6 cellular contexts compared by ENCODE assay signal in genomic region chr3:48966876-48967361, GRCh38. TPM values are rescaled to one million over a fixed set of nuclear protein-coding genes. Genes with fewer than 3 reads are reported as not detected.
A peak's percentile ranks its signal among the peaks of the same experiment; 100 is the strongest.
DNase-seq lines count a peak whose midpoint lies in the region; ATAC-seq and TF ChIP-seq lines count a peak whose summit lies in the region.

No MANE protein-coding gene starts in this region.

- in situ Hi-C loops in transverse colon (cut with MboI; ENCODE audit: low pct_ligation_motif_present in 1 of 4, low pct_unique_long_range_greater_than_20kb in 1 of 4, low sequenced_read_pairs in 3 of 4) (no loop called here), GM13976 (cut with MboI; ENCODE audit: low sequenced_read_pairs, unreplicated experiment) (no loop called here)

- ATAC-seq in left ventricle myocardium superior (peak; percentile 20), HG03196 (IDR thresholded peaks at IDR 0.05; ENCODE audit: unreplicated experiment) (no peak)

- TF ChIP-seq POLR2A in transverse colon (IDR thresholded peaks at IDR 0.05) = no peak

- intact Hi-C loops in left ventricle myocardium superior (cut with micrococcal nuclease) = no loop called here
- intact Hi-C loops in left ventricle myocardium inferior (cut with micrococcal nuclease) = no loop called here
- intact Hi-C loops in transverse colon (cut with DNase I; ENCODE audit: low total_unique reads) = no loop called here

- no peaks in the 10 kb centered on the region for H3K9me3 ChIP-seq in left ventricle myocardium inferior (replicated peaks)
- no peaks in the 10 kb centered on the region for H3K9me3 ChIP-seq in transverse colon

- H3K4me1 ChIP-seq in left ventricle myocardium inferior = peaks cover 3% of the 10 kb centered on the region
- peaks cover 0 to 30% (median 13%) of the 10 kb centered on the region in 4 donors for H3K4me1 ChIP-seq in transverse colon

- WGBS in transverse colon (ENCODE audit: low coverage in 1 of 2), 2 donors = 37 to 67% methylated on average over 4 to 7 of the region's 7 CpGs

- H3K27me3 ChIP-seq in left ventricle myocardium inferior (ENCODE audit: low read depth) (no peaks in the 10 kb centered on the region), transverse colon (no peaks in the 10 kb centered on the region)

- no peak for TF ChIP-seq EP300 in transverse colon (IDR thresholded peaks at IDR 0.05; ENCODE audit: low read depth)

- DNase-seq in left ventricle myocardium superior = no peak
- no peak for DNase-seq in left ventricle myocardium inferior
- DNase-seq in inferior parietal cortex (ENCODE audit: extremely low spot score) = peak; percentile 13
- peak; percentile 41 for DNase-seq in transverse colon
- no peak for DNase-seq in GM13976 (ENCODE audit: low spot score)

- H3K4me3 ChIP-seq in left ventricle myocardium inferior (no peak overlapping the region), transverse colon (no peak overlapping the region)

- TF ChIP-seq CTCF in left ventricle myocardium inferior (IDR thresholded peaks at IDR 0.05; ENCODE audit: borderline replicate concordance) (no peak), transverse colon (IDR thresholded peaks at IDR 0.05) (no peak), GM13976 (IDR thresholded peaks at IDR 0.05; ENCODE audit: borderline replicate concordance, control extremely low read depth, extremely low read depth, insufficient read depth, missing control alignments) (no peak)

- no peak overlapping the region for H3K27ac ChIP-seq in left ventricle myocardium inferior (replicated peaks)
- H3K27ac ChIP-seq in transverse colon = peak overlapping the region in 3 of 4 donors; percentile 24 to 53 (median 40)

- H3K36me3 ChIP-seq in left ventricle myocardium inferior (peaks cover 91% of the 10 kb centered on the region), transverse colon (peaks cover 0 to 38% (median 15%) of the 10 kb centered on the region in 4 donors)

RNA-seq across cellular contexts. Expression of gene P4HTM, which starts 23.1 kb away (rescaled TPM):
- 27.6 TPM for total RNA-seq in left ventricle myocardium superior
- total RNA-seq in left ventricle myocardium inferior = 28.9 TPM
- 100 to 1,000 TPM in 1 of 4 donors, 10 to 100 TPM in 3; 43.4 to 100 (median 76.6) TPM for total RNA-seq in transverse colon

RNA-seq across cellular contexts. Expression of gene WDR6, which starts 40.3 kb away (rescaled TPM):
- total RNA-seq in left ventricle myocardium superior (86.9 TPM), left ventricle myocardium inferior (79.0 TPM), transverse colon (100 to 1,000 TPM in 3 of 4 donors, 10 to 100 TPM in 1; 76.0 to 162 (median 146) TPM)

RNA-seq across cellular contexts. Expression of gene ARIH2, which starts 48.3 kb away (rescaled TPM):
- total RNA-seq in left ventricle myocardium superior (141 TPM), left ventricle myocardium inferior (180 TPM), transverse colon (100 to 1,000 TPM in 3 of 4 donors, 10 to 100 TPM in 1; 82.6 to 269 (median 115) TPM)

RNA-seq across cellular contexts. Expression of gene DALRD3, which starts 51.5 kb away (rescaled TPM):
- total RNA-seq in left ventricle myocardium superior (10.7 TPM), left ventricle myocardium inferior (11.8 TPM), transverse colon (100 to 1,000 TPM in 1 of 4 donors, 10 to 100 TPM in 3; 30.4 to 136 (median 42.0) TPM)

RNA-seq across cellular contexts. Expression of gene NDUFAF3, which starts 55.0 kb away (rescaled TPM):
- total RNA-seq in left ventricle myocardium superior = 168 TPM
- total RNA-seq in left ventricle myocardium inferior = 159 TPM
- total RNA-seq in transverse colon = 100 to 1,000 TPM in 1 of 4 donors, 10 to 100 TPM in 3; 30.4 to 125 (median 88.1) TPM

Comparison
In these comparisons a context has a peak if more than half of its experiments do, and no peak if none do; other contexts are left out.
1. DNase-seq: peak in inferior parietal cortex (single experiment) and transverse colon (single experiment); none in left ventricle myocardium superior (single experiment), left ventricle myocardium inferior (single experiment) and GM13976 (single experiment).